8 cellular contexts compared by ENCODE assay signal in the genomic region with DNA sequence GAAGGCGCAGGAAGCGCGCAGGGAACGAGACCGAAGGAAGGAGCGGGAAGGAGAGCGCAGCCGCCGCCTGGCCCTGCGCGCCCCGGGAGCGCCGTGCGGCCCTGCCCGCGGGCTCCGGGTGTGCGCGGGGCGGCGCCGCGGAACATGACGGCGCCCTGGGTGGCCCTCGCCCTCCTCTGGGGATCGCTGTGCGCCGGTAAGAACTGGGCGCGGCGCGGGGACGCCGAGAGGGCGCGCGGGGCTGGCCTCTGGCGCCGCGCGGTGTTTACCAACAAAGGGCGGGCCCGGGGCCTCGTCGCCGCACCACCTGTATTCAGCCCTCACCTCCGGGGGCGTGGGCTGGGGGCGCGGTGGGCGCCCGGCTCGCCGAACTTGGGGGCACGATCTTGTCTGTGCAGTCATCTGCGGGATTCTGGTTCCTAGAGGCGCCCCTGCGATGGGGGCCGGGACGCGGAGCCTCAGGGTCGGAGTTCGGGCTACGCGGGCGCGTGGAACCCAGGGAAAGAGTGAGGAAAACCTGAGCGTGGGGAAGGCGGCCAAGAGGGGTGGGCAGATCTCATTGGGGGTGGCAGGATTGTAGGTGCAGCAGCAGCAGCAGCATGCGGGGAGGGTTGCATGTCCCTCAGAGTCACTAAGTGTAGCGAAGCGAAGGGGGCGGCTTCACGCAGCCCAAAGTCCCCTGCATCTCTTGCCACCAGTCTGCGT. TPM values are rescaled to one million over a fixed set of nuclear protein-coding genes. Genes with fewer than 3 reads are reported as not detected.
A peak's percentile ranks its signal among the peaks of the same experiment; 100 is the strongest.
DNase-seq lines count a peak whose midpoint lies in the region; ATAC-seq and TF ChIP-seq lines count a peak whose summit lies in the region.

No MANE protein-coding gene starts in this region.

- H3K79me2 ChIP-seq in DND-41 (ENCODE audit: insufficient read depth, low read length) = peaks cover 54% of the 10 kb centered on the region
- no peaks in the 10 kb centered on the region for H3K79me2 ChIP-seq in fibroblast of lung (ENCODE audit: control insufficient read depth, insufficient read depth, low read length)

- H3K27ac Mint-ChIP-seq in nephron progenitor cell = peak overlapping the region; percentile 98

- peak overlapping the region; percentile 99 for H3K4me3 Mint-ChIP-seq in nephron progenitor cell

- H3K27me3 ChIP-seq in DND-41 (ENCODE audit: insufficient read depth, low read length, poor library complexity) (no peaks in the 10 kb centered on the region), fibroblast of lung (ENCODE audit: control insufficient read depth, insufficient read depth, low read length) (no peaks in the 10 kb centered on the region)

- peak overlapping the region; percentile 69 for H3K4me3 ChIP-seq in DND-41 (ENCODE audit: low read depth in 1 of 2, low read length in 2 of 2)
- peak overlapping the region; percentile 37 to 71 (median 64) for H3K4me3 ChIP-seq in fibroblast of lung (replicated peaks in 1 of 4; ENCODE audit: control extremely low read depth in 1 of 4, insufficient read depth in 1 of 4, low read depth in 3 of 4, low read length in 4 of 4)

- H3K27ac ChIP-seq in DND-41 (ENCODE audit: low read length) (peak overlapping the region; percentile 54), fibroblast of lung (ENCODE audit: insufficient read depth, low read length) (no peak overlapping the region)

- H3K36me3 Mint-ChIP-seq in nephron progenitor cell (ENCODE audit: low read depth) = peaks cover 25% of the 10 kb centered on the region

- peaks cover 48% of the 10 kb centered on the region for H3K4me1 Mint-ChIP-seq in nephron progenitor cell

- DNase-seq in DND-41 = peak; percentile 43
- peak; percentile 80 for DNase-seq in GM20000 (ENCODE audit: low spot score)
- peak; percentile 68 for DNase-seq in HuH-7.5 (ENCODE audit: low spot score)
- peak; percentile 29 for DNase-seq in activated CD8-positive, alpha-beta memory T cell treated with anti-CD3 and anti-CD28 coated beads, Interleukin-2, amount 50 U/mL, for 4 hours
- peak; percentile 19 to 29 for DNase-seq in fibroblast of lung (ENCODE audit: low read depth in 2 of 2)
- DNase-seq in nephron progenitor cell = peak; percentile 60
- DNase-seq in kidney glomerular epithelial cell (lab: John Stamatoyannopoulos, UW) = no peak
- no peak for DNase-seq in putamen (ENCODE audit: low spot score)

- H3K9ac ChIP-seq in DND-41 (ENCODE audit: low read depth, low read length) = peak overlapping the region; percentile 97
- peak overlapping the region; percentile 65 for H3K9ac ChIP-seq in fibroblast of lung (ENCODE audit: insufficient read depth, low read length)

- peaks cover 14% of the 10 kb centered on the region for H3K9me3 Mint-ChIP-seq in nephron progenitor cell

- peak; percentile 44 for ATAC-seq in DND-41 (ENCODE audit: insufficient read depth, low read depth)

- H3K27me3 Mint-ChIP-seq in nephron progenitor cell (ENCODE audit: low read depth, poor library complexity) = peaks cover 9% of the 10 kb centered on the region

- peak overlapping the region; percentile 95 for H3K4me2 ChIP-seq in DND-41 (ENCODE audit: insufficient read depth, low read length)
- peak overlapping the region; percentile 86 for H3K4me2 ChIP-seq in fibroblast of lung (ENCODE audit: extremely low read depth, insufficient read depth, low read length)

- H3K4me1 ChIP-seq in DND-41 (ENCODE audit: insufficient read depth, low read length) (peaks cover 22% of the 10 kb centered on the region), fibroblast of lung (ENCODE audit: control insufficient read depth, extremely low read depth, insufficient read depth, low read length) (peaks cover 4% of the 10 kb centered on the region)

- H2AFZ ChIP-seq in DND-41 (ENCODE audit: low read depth, low read length) (peak overlapping the region; percentile 77), fibroblast of lung (ENCODE audit: low read length) (peak overlapping the region; percentile 61)

- peak; percentile 5 for TF ChIP-seq CTCF in DND-41 (IDR thresholded peaks at IDR 0.05; ENCODE audit: borderline replicate concordance, extremely low read depth, low read length, poor library complexity, severe bottlenecking)
- TF ChIP-seq CTCF in GM20000 (IDR thresholded peaks at IDR 0.05; ENCODE audit: extremely low read depth, missing control alignments) = no peak
- TF ChIP-seq CTCF in fibroblast of lung (conservative IDR thresholded peaks at IDR 0.05 in 1 of 2, IDR thresholded peaks at IDR 0.05 in 1 of 2; ENCODE audit: low read depth in 1 of 2, low read length in 2 of 2) = no peak
- TF ChIP-seq CTCF in nephron progenitor cell (IDR thresholded peaks at IDR 0.05) = no peak

- H3K9me3 ChIP-seq in DND-41 (ENCODE audit: insufficient read depth, low read length, severe bottlenecking) (no peaks in the 10 kb centered on the region), fibroblast of lung (ENCODE audit: control insufficient read depth, insufficient read depth, low read depth, low read length) (no peaks in the 10 kb centered on the region)

- H3K36me3 ChIP-seq in DND-41 (ENCODE audit: insufficient read depth, low read length) = peaks cover 7% of the 10 kb centered on the region; the same call in 1 of the 2 replicates
- H3K36me3 ChIP-seq in fibroblast of lung (ENCODE audit: control insufficient read depth, insufficient read depth, low read length) = no peaks in the 10 kb centered on the region

- H4K20me1 ChIP-seq in DND-41 (ENCODE audit: insufficient read depth, low read length) (peaks cover 40% of the 10 kb centered on the region), fibroblast of lung (ENCODE audit: control insufficient read depth, extremely low read depth, insufficient read depth, low read length) (no peaks in the 10 kb centered on the region)

RNA-seq across cellular contexts. Expression of a gene that starts 0.6 kb away (rescaled TPM):
- total RNA-seq in fibroblast of lung = 2.3 and 2.6 TPM in 2 replicates
- 0.60 and 0.62 TPM in 2 replicates for polyA plus RNA-seq in fibroblast of lung
- polyA plus RNA-seq in fibroblast of lung (2012) = 0.40 and 0.45 TPM in 2 replicates
- 4.0 and 6.0 TPM in 2 replicates for polyA minus RNA-seq in fibroblast of lung (ENCODE audit: low replicate concordance)

RNA-seq across cellular contexts. Expression of a gene that starts 41.8 kb away (rescaled TPM):
- total RNA-seq in fibroblast of lung = 8.0 and 14.2 TPM in 2 replicates
- 16.4 and 17.0 TPM in 2 replicates for polyA plus RNA-seq in fibroblast of lung
- polyA plus RNA-seq in fibroblast of lung (2012) = 10.6 and 18.7 TPM in 2 replicates
- polyA minus RNA-seq in fibroblast of lung (ENCODE audit: low replicate concordance) = 2.8 and 4.6 TPM in 2 replicates

Comparison
In these comparisons a context has a peak if more than half of its experiments do, and no peak if none do; other contexts are left out.
1. DNase-seq: peak in DND-41 (single experiment), GM20000 (single experiment), HuH-7.5 (single experiment), activated CD8-positive, alpha-beta memory T cell treated with anti-CD3 and anti-CD28 coated beads, Interleukin-2, amount 50 U/mL, for 4 hours (single experiment), fibroblast of lung (2 of 2) and nephron progenitor cell (single experiment); none in kidney glomerular epithelial cell (single experiment) and putamen (single experiment).